In genomic region chr13:86710013-86710412, GRCh38 we compare ENCODE assay signal across 24 cellular contexts.
DNase-seq lines count a peak whose midpoint lies in the region; ATAC-seq and TF ChIP-seq lines count a peak whose summit lies in the region.
"Had no signal": no experiment of that assay in that cellular context is flagged by ENCODE, and none has a peak within 500 bp of the region (broad histone marks: within the 10 kb centered on the region; RNA-seq: fewer than 3 reads in every experiment).

No MANE protein-coding gene starts in this region.

- H2AFZ ChIP-seq in OCI-LY1 (ENCODE audit: low read length), result no peak overlapping the region

- no peaks in the 10 kb centered on the region for H4K20me1 ChIP-seq in OCI-LY1 (ENCODE audit: insufficient read depth, low read length)
- H4K20me1 ChIP-seq: BLaER1 had no signal

- no peak overlapping the region for H3K4me2 ChIP-seq in OCI-LY1 (ENCODE audit: low read length)
- H3K4me2 ChIP-seq: BLaER1 had no signal

- intact Hi-C loops in transverse colon (cut with DNase I; ENCODE audit: low total_unique reads), result no loop called here

- TF ChIP-seq POLR2A in transverse colon (IDR thresholded peaks at IDR 0.05), result no peak

- H3K9me3 ChIP-seq in OCI-LY1 (ENCODE audit: low read length), result no peaks in the 10 kb centered on the region
- H3K9me3 ChIP-seq in transverse colon, result no peaks in the 10 kb centered on the region
- H3K9me3 ChIP-seq: BLaER1, Caco-2 had no signal

- TF ChIP-seq EP300 in transverse colon (IDR thresholded peaks at IDR 0.05; ENCODE audit: low read depth), result no peak

- H3K27me3 ChIP-seq in OCI-LY1 (ENCODE audit: insufficient read depth, low read length), result no peaks in the 10 kb centered on the region
- no peaks in the 10 kb centered on the region for H3K27me3 ChIP-seq in transverse colon
- H3K27me3 ChIP-seq: BLaER1 had no signal

- H3K36me3 ChIP-seq in OCI-LY1 (ENCODE audit: insufficient read depth, low read length), result no peaks in the 10 kb centered on the region
- H3K36me3 ChIP-seq in transverse colon, result no peaks in the 10 kb centered on the region
- H3K36me3 ChIP-seq: BLaER1 had no signal

- no peak overlapping the region for H3K9ac ChIP-seq in OCI-LY1 (ENCODE audit: low read length)
- H3K9ac ChIP-seq: BLaER1 had no signal

- peak overlapping the region; percentile 15 for H3K27ac ChIP-seq in OCI-LY1 (ENCODE audit: low read depth, low read length, poor library complexity, severe bottlenecking)
- no peak overlapping the region for H3K27ac ChIP-seq in transverse colon
- H3K27ac ChIP-seq: BLaER1, SK-N-MC had no signal

- no peaks in the 10 kb centered on the region for H3K79me2 ChIP-seq in OCI-LY1 (ENCODE audit: insufficient read depth, low read length)

- H3F3A ChIP-seq in OCI-LY1 (ENCODE audit: insufficient read depth, low read length), result no peaks in the 10 kb centered on the region

- no peaks in the 10 kb centered on the region for H3K9me2 ChIP-seq in OCI-LY1 (ENCODE audit: low read depth, low read length)

- DNase-seq in NAMALWA (ENCODE audit: low spot score), result peak; percentile 15
- no peak for DNase-seq in activated T-cell treated with anti-CD3 and anti-CD28 coated beads, Interleukin-2, amount 50 U/mL, for 48 hours
- DNase-seq in transverse colon, result no peak
- DNase-seq in HK-2 (ENCODE audit: unreplicated experiment), result no peak
- DNase-seq: Caco-2; CD4-positive, alpha-beta memory T cell; DMS 273 treated with DMSO at 0.1 percent for 48 hours; DMS79 treated with DMSO at 0.1 percent for 48 hours; H9; HFFc6; MM.1S; NCI-H1694; NCI-H2081; NCI-H2171; NCI-H345; NCI-H524 treated with DMSO at 0.1 percent for 48 hours; NCI-H82; OCI-M1 had no signal

- H3K4me1 ChIP-seq in OCI-LY1 (ENCODE audit: insufficient read depth, low read length, severe bottlenecking) (peaks cover 18% of the 10 kb centered on the region), transverse colon (no peaks in the 10 kb centered on the region)
- H3K4me1 ChIP-seq: Caco-2 had no signal

- H3K4me3 ChIP-seq in OCI-LY1 (ENCODE audit: low read depth, low read length, poor library complexity, severe bottlenecking) (no peak overlapping the region), transverse colon (no peak overlapping the region)
- H3K4me3 ChIP-seq: BLaER1, SK-N-MC had no signal

- in situ Hi-C loops in transverse colon (cut with MboI; ENCODE audit: low pct_ligation_motif_present in 1 of 4, low pct_unique_long_range_greater_than_20kb in 1 of 4, low sequenced_read_pairs in 3 of 4), result no loop called here

- TF ChIP-seq CTCF in OCI-LY1 (IDR thresholded peaks at IDR 0.05; ENCODE audit: low read length) (no peak), transverse colon (IDR thresholded peaks at IDR 0.05) (no peak)

- ATAC-seq in HG02610 (IDR thresholded peaks at IDR 0.05; ENCODE audit: unreplicated experiment), result peak; percentile 69
- no peak for ATAC-seq in GM21526 (IDR thresholded peaks at IDR 0.05; ENCODE audit: low FRiP score, unreplicated experiment)
- ATAC-seq: Right ventricle myocardium inferior had no signal
